Comparison of ENCODE assay signal across 1 cellular context in genomic region chr12:14834502-14834901, GRCh38.
TF ChIP-seq lines count a peak whose summit lies in the region.

No MANE protein-coding gene starts in this region.

TF ChIP-seq in K562, 482 proteins besides CTCF, POLR2A, EP300 and RAD21:
- TF ChIP-seq RFX1 (IDR thresholded peaks at IDR 0.05) (peak; percentile 81), TEAD1 (CRISPR knock-in tag; IDR thresholded peaks at IDR 0.05) (no peak), MTA3 (IDR thresholded peaks at IDR 0.05; ENCODE audit: borderline replicate concordance) (no peak), BCLAF1 (IDR thresholded peaks at IDR 0.05; ENCODE audit: borderline replicate concordance in 1 of 2, control insufficient read depth in 1 of 2, low read depth in 2 of 2, low read length in 1 of 2) (no peak), GTF2F1 (IDR thresholded peaks at IDR 0.05; ENCODE audit: low read depth, low read length) (no peak), MITF (IDR thresholded peaks at IDR 0.05) (no peak), USF2 (CRISPR knock-in tag; IDR thresholded peaks at IDR 0.05) (0 out of 2 replicates have a peak, but pooled peaks have one; percentile 15), XRCC4 (IDR thresholded peaks at IDR 0.05; ENCODE audit: extremely low read depth, insufficient read depth, insufficient read length) (no peak), BRCA1 (IDR thresholded peaks at IDR 0.05) (no peak), BRCA1 (CRISPR knock-in tag; IDR thresholded peaks at IDR 0.05) (no peak)
